ENCODE assay signal across 17 cellular contexts in genomic region chr6:11608600-11609323, GRCh38.
DNase-seq lines count a peak whose midpoint lies in the region; ATAC-seq, FAIRE-seq and TF ChIP-seq lines count a peak whose summit lies in the region.
"Had no signal": no experiment of that assay in that cellular context is flagged by ENCODE, and none has a peak within 500 bp of the region (broad histone marks: within the 10 kb centered on the region; RNA-seq: fewer than 3 reads in every experiment).

No MANE protein-coding gene starts in this region.

- ATAC-seq in heart right ventricle (no peak), upper lobe of right lung (no peak), GM18505 (IDR thresholded peaks at IDR 0.05; ENCODE audit: unreplicated experiment) (no peak)
- ATAC-seq: activated CD4-positive, CD25-positive, alpha-beta regulatory T cell treated with anti-CD3 and anti-CD28 coated beads, Interleukin-2, amount 50 U/mL, for 24 hours had no signal

- H3K36me3 ChIP-seq in heart right ventricle (no peaks in the 10 kb centered on the region), right atrium auricular region (no peaks in the 10 kb centered on the region), H1 (ENCODE audit: control insufficient read depth in 2 of 4, insufficient read depth in 4 of 4, low read length in 3 of 4) (no peaks in the 10 kb centered on the region), neuron (ENCODE audit: insufficient read depth, low read length) (no peaks in the 10 kb centered on the region), upper lobe of right lung (no peaks in the 10 kb centered on the region)
- H3K36me3 ChIP-seq: adrenal gland, tibial nerve had no signal

- 0 out of 2 replicates have a peak overlapping the region, but pooled peaks have one; percentile 35 for H2BK5ac ChIP-seq in H1 (ENCODE audit: low read depth, low read length)

- POLR2A ChIA-PET in H1 (lab: Charles Lee; ENCODE audit: partially characterized antibody) = no interaction called here

- no peak overlapping the region for H2AK5ac ChIP-seq in H1 (ENCODE audit: low read depth, low read length)

- CTCF ChIA-PET in H1 (lab: Charles Lee; ENCODE audit: partially characterized antibody) = interaction anchor here (0.7 to 4.3 kb wide), 2 partner anchors 8 to 12 kb away, joined by 3 to 17 read pairs; no protein-coding TSS in a partner anchor

- H4K20me1 ChIP-seq in H1 (replicated peaks in 1 of 2; ENCODE audit: control insufficient read depth in 1 of 2, insufficient read depth in 2 of 2, low read length in 2 of 2) = no peaks in the 10 kb centered on the region

- no peaks in the 10 kb centered on the region; the same call in 1 of the 2 replicates for H3K23me2 ChIP-seq in H1 (ENCODE audit: low read depth, low read length)

- H3K56ac ChIP-seq in H1 (replicated peaks; ENCODE audit: insufficient read length, low read depth, low read length) = no peak overlapping the region

- no peak for TF ChIP-seq RAD21 in H1 (IDR thresholded peaks at IDR 0.05 in 1 of 2, conservative IDR thresholded peaks at IDR 0.05 in 1 of 2; ENCODE audit: low read depth in 2 of 2, low read length in 2 of 2)

- no peaks in the 10 kb centered on the region for H3K79me2 ChIP-seq in H1 (ENCODE audit: control insufficient read depth in 1 of 2, insufficient read depth in 2 of 2, low read length in 2 of 2)

- H3K18ac ChIP-seq in H1 (ENCODE audit: extremely low read depth, low read length) = no peak overlapping the region

- H3K4ac ChIP-seq in H1 (replicated peaks; ENCODE audit: insufficient read length, low read depth, low read length) = no peak overlapping the region

- no peaks in the 10 kb centered on the region for H3K27me3 ChIP-seq in heart right ventricle
- no peaks in the 10 kb centered on the region for H3K27me3 ChIP-seq in right atrium auricular region
- no peaks in the 10 kb centered on the region for H3K27me3 ChIP-seq in H1 (replicated peaks in 1 of 4; ENCODE audit: control insufficient read depth in 3 of 4, extremely low read depth in 1 of 4, insufficient read depth in 3 of 4, low read length in 3 of 4)
- H3K27me3 ChIP-seq in neuron (ENCODE audit: insufficient read depth, low read length) = no peaks in the 10 kb centered on the region
- no peaks in the 10 kb centered on the region for H3K27me3 ChIP-seq in upper lobe of right lung
- H3K27me3 ChIP-seq: adrenal gland, tibial nerve had no signal

- H3K4me3 ChIP-seq in heart right ventricle (no peak overlapping the region), right atrium auricular region (no peak overlapping the region), H1 (ENCODE audit: extremely low read depth in 1 of 4, insufficient read depth in 2 of 4, low read depth in 3 of 4, low read length in 4 of 4) (no peak overlapping the region), neuron (ENCODE audit: low read length) (no peak overlapping the region), upper lobe of right lung (no peak overlapping the region)
- H3K4me3 ChIP-seq: adrenal gland, skin epidermis, tibial nerve had no signal

- no peak overlapping the region for H3K9ac ChIP-seq in H1 (replicated peaks in 1 of 4; ENCODE audit: extremely low read depth in 1 of 4, low read depth in 3 of 4, low read length in 3 of 4)

- DNase-seq in heart right ventricle (no peak), right atrium auricular region (ENCODE audit: low spot score) (no peak), H1 (ENCODE audit: low read depth in 1 of 2, low spot score in 2 of 2) (no peak), upper lobe of right lung (no peak), epidermal melanocyte (ENCODE audit: insufficient read length, low spot score) (no peak), NCI-H1417 treated with DMSO at 0.1 percent for 48 hours (lab: John Stamatoyannopoulos, UW) (no peak)
- DNase-seq: CD8-positive, alpha-beta memory T cell; DND-41; NCI-H774; T-helper 2 cell had no signal

- no peak for TF ChIP-seq POLR2A in H1 (IDR thresholded peaks at IDR 0.05; ENCODE audit: control extremely low read depth in 1 of 2, low read depth in 2 of 2, low read length in 2 of 2)
- TF ChIP-seq POLR2A in GM18505 (IDR thresholded peaks at IDR 0.05; ENCODE audit: borderline replicate concordance, extremely low read depth, insufficient read depth, insufficient read length) = no peak

- H3K79me1 ChIP-seq in H1 (ENCODE audit: low read depth, low read length) = no peaks in the 10 kb centered on the region

- H2BK120ac ChIP-seq in H1 (replicated peaks; ENCODE audit: low read depth, low read length) = no peak overlapping the region

- H3K23ac ChIP-seq in H1 (ENCODE audit: insufficient read length) = no peak overlapping the region

- no peak overlapping the region for H3K4me2 ChIP-seq in H1 (ENCODE audit: insufficient read depth in 1 of 2, low read depth in 2 of 2, low read length in 2 of 2)

- TF ChIP-seq EP300 in H1 (IDR thresholded peaks at IDR 0.05; ENCODE audit: borderline replicate concordance in 1 of 2, low read depth in 2 of 2, low read length in 2 of 2) = no peak

- H3K4me1 ChIP-seq in heart right ventricle = peaks cover 7 to 56% (median 44%) of the 10 kb centered on the region in 9 donors
- peaks cover 0 to 50% of the 10 kb centered on the region in 2 donors for H3K4me1 ChIP-seq in right atrium auricular region
- H3K4me1 ChIP-seq in H1 (replicated peaks in 1 of 4; ENCODE audit: control insufficient read depth in 3 of 4, insufficient read depth in 4 of 4, low read length in 3 of 4) = peaks cover 0 to 3% (median 1%) of the 10 kb centered on the region in 4 experiments; a peak in 5 of 7 replicates
- peaks cover 28% of the 10 kb centered on the region for H3K4me1 ChIP-seq in neuron (ENCODE audit: insufficient read depth, low read length)
- H3K4me1 ChIP-seq in upper lobe of right lung = peaks cover 36% of the 10 kb centered on the region

- no peak for TF ChIP-seq CTCF in heart right ventricle (IDR thresholded peaks at IDR 0.05)
- no peak for TF ChIP-seq CTCF in right atrium auricular region (IDR thresholded peaks at IDR 0.05)
- no peak for TF ChIP-seq CTCF in H1 (IDR thresholded peaks at IDR 0.05; ENCODE audit: control extremely low read depth in 1 of 3, insufficient read depth in 1 of 3, low read depth in 1 of 3, low read length in 3 of 3)
- no peak for TF ChIP-seq CTCF in upper lobe of right lung (IDR thresholded peaks at IDR 0.05)

- intact Hi-C loops in heart right ventricle (cut with DNase I) = loop anchor here in 3 of 10 donors (5.0 kb wide), 2 partner anchors 39 to 44 kb away; no protein-coding TSS in a partner anchor
- intact Hi-C loops in upper lobe of right lung (cut with DNase I) = loop anchor here (10.0 kb wide), 1 partner anchor 46 kb away; no protein-coding TSS in a partner anchor

- peak overlapping the region in 9 of 10 donors; percentile 28 to 79 (median 67) for H3K27ac ChIP-seq in heart right ventricle
- H3K27ac ChIP-seq in right atrium auricular region = peak overlapping the region in 1 of 2 donors; percentile 26
- H3K27ac ChIP-seq in H1 (ENCODE audit: low read depth, low read length) = no peak overlapping the region
- H3K27ac ChIP-seq in upper lobe of right lung = peak overlapping the region; percentile 44

- H2BK20ac ChIP-seq in H1 (ENCODE audit: low read length) = no peak overlapping the region

- FAIRE-seq in H1 (lab: Jason Lieb, UNC) = no peak
- FAIRE-seq: A204.1 had no signal

- H4K8ac ChIP-seq in H1 (ENCODE audit: extremely low read depth, insufficient read depth, low read length) = 0 out of 2 replicates have a peak overlapping the region, but pooled peaks have one; percentile 42

- H2BK12ac ChIP-seq in H1 (ENCODE audit: low read depth, low read length) = no peak overlapping the region

- H4K91ac ChIP-seq in H1 (replicated peaks; ENCODE audit: insufficient read length, low read length) = no peak overlapping the region

- H2BK15ac ChIP-seq in H1 (ENCODE audit: low read length) = no peak overlapping the region

- H4K5ac ChIP-seq in H1 (ENCODE audit: insufficient read length, low read depth, low read length) = no peak overlapping the region

- WGBS in heart right ventricle, 2 donors = 89 to 95% methylated on average over 6 of the region's 6 CpGs
- 97% methylated on average over 6 of the region's 6 CpGs; no CpG with 5 or more reads in 1 of the 2 experiments for WGBS in H1 (ENCODE audit: extremely low coverage in 1 of 2, insufficient coverage in 1 of 2, insufficient read length in 1 of 2, insufficient replicate concordance in 2 of 2, low coverage in 1 of 2, low lambda C conversion rate in 2 of 2, missing lambda C conversion rate in 1 of 2), 2 experiments

- no peak overlapping the region for H3K14ac ChIP-seq in H1 (ENCODE audit: insufficient read length)

- no peaks in the 10 kb centered on the region for H3K9me3 ChIP-seq in heart right ventricle
- no peaks in the 10 kb centered on the region for H3K9me3 ChIP-seq in right atrium auricular region
- no peaks in the 10 kb centered on the region for H3K9me3 ChIP-seq in H1 (ENCODE audit: insufficient read depth in 2 of 2, low read depth in 1 of 2, low read length in 1 of 2)
- H3K9me3 ChIP-seq in neuron (ENCODE audit: low read length) = no peaks in the 10 kb centered on the region
- H3K9me3 ChIP-seq in upper lobe of right lung = no peaks in the 10 kb centered on the region
- H3K9me3 ChIP-seq: adrenal gland, tibial nerve had no signal

- H2AFZ ChIP-seq in H1 (ENCODE audit: low read length) (no peak overlapping the region), neuron (ENCODE audit: low read depth, low read length) (peak overlapping the region; percentile 31)

TF ChIP-seq in H1, 55 proteins besides CTCF, POLR2A, EP300 and RAD21 (continues in another document):
- TF ChIP-seq POLR2AphosphoS5 (IDR thresholded peaks at IDR 0.05; ENCODE audit: low read depth, low read length) (no peak), TAF7 (optimal IDR thresholded peaks at IDR 0.05; ENCODE audit: borderline replicate concordance, low read depth, low read length) (no peak), KDM1A (IDR thresholded peaks at IDR 0.05; ENCODE audit: borderline replicate concordance, low read length) (no peak), POU5F1 (IDR thresholded peaks at IDR 0.05; ENCODE audit: low read depth, low read length) (no peak), SP4 (IDR thresholded peaks at IDR 0.05; ENCODE audit: low read length) (no peak), NANOG (IDR thresholded peaks at IDR 0.05; ENCODE audit: insufficient read depth, low read depth, low read length, poor library complexity, severe bottlenecking) (no peak), NRF1 (IDR thresholded peaks at IDR 0.05; ENCODE audit: low read depth, low read length) (no peak)
